In genomic region chr14:90599748-90600507, GRCh38 we compare ENCODE assay signal across 1 cellular context.
TF ChIP-seq lines count a peak whose summit lies in the region.

No MANE protein-coding gene starts in this region.

TF ChIP-seq in GM23338, 12 proteins besides CTCF, POLR2A, EP300 and RAD21 (continued from another document):
- TF ChIP-seq REST (IDR thresholded peaks at IDR 0.05; ENCODE audit: unreplicated experiment) (no peak), CREB1 (CRISPR knock-in tag; IDR thresholded peaks at IDR 0.05; ENCODE audit: low read depth) (no peak), ETS1 (IDR thresholded peaks at IDR 0.05) (no peak), EZH2phosphoT487 (IDR thresholded peaks at IDR 0.05; ENCODE audit: unreplicated experiment) (no peak), ZNF114 (CRISPR knock-in tag; IDR thresholded peaks at IDR 0.05) (no peak), STAT1 (IDR thresholded peaks at IDR 0.05; ENCODE audit: unreplicated experiment) (no peak)
TF ChIP-seq in GM23338: peak in this region for 0.
